In genomic region chr21:44867464-44867863, GRCh38 we compare ENCODE assay signal across 10 cellular contexts. TPM values are rescaled to one million over a fixed set of nuclear protein-coding genes. Genes with fewer than 3 reads are reported as not detected.
A peak's percentile ranks its signal among the peaks of the same experiment; 100 is the strongest.
DNase-seq lines count a peak whose midpoint lies in the region; ATAC-seq, FAIRE-seq and TF ChIP-seq lines count a peak whose summit lies in the region.
"Had no signal": no experiment of that assay in that cellular context is flagged by ENCODE, and none has a peak within 500 bp of the region (broad histone marks: within the 10 kb centered on the region; RNA-seq: fewer than 3 reads in every experiment).

No MANE protein-coding gene starts in this region.

- no peak overlapping the region for H2BK5ac ChIP-seq in H9 (ENCODE audit: insufficient read length, low read length)

- WGBS in A549 (ENCODE audit: missing lambda C conversion rate): 94% methylated on average over 15 of the region's 15 CpGs
- no CpG with 5 or more reads among the region's 15 CpGs for WGBS in H9 (ENCODE audit: extremely low coverage, insufficient read length, low lambda C conversion rate)

- H3K79me2 ChIP-seq in H9 (ENCODE audit: insufficient read depth, low read length): peaks cover 63% of the 10 kb centered on the region

- no peak overlapping the region for H2BK20ac ChIP-seq in H9 (ENCODE audit: low read depth, low read length, poor library complexity, severe bottlenecking)

- H4K91ac ChIP-seq in H9 (ENCODE audit: insufficient read length, low read depth, low read length): no peak overlapping the region

- POLR2A ChIA-PET in A549 (lab: Yijun Ruan, JAX): no interaction called here
- POLR2A ChIA-PET in naive thymus-derived CD8-positive, alpha-beta T cell (lab: Charles Lee): interaction anchor here (1.1 to 1.2 kb wide), 2 partner anchors 45 to 65 kb away, joined by 3 to 4 read pairs; no protein-coding TSS in a partner anchor

- H3K56ac ChIP-seq in H9 (ENCODE audit: insufficient read length, low read depth, low read length): no peak overlapping the region

- H3K27me3 Mint-ChIP-seq in H9 (ENCODE audit: low read depth): no peaks in the 10 kb centered on the region; the same call in 1 of the 2 replicates
- H3K27me3 Mint-ChIP-seq in naive thymus-derived CD8-positive, alpha-beta T cell: peaks cover 0 to 1% (median 0%) of the 10 kb centered on the region in 5 donors

- DNase-seq in A549 (ENCODE audit: low read depth in 1 of 2, low spot score in 1 of 2) (no peak), H9 (no peak), ascending aorta (ENCODE audit: low spot score in 2 of 2) (no peak), WERI-Rb-1 (no peak), HPDE6-E6E7 (ENCODE audit: extremely low spot score) (no peak), RKO (ENCODE audit: low spot score) (no peak), glomerular visceral epithelial cell (ENCODE audit: extremely low spot score) (no peak)
- no peak for DNase-seq in naive thymus-derived CD8-positive, alpha-beta T cell
- DNase-seq: stimulated activated naive CD4-positive, alpha-beta T cell treated with Interleukin-2 at 50 U/mL for 16 hours had no signal

- no peak overlapping the region for H4K8ac ChIP-seq in H9 (replicated peaks; ENCODE audit: insufficient read length, low read depth, low read length)

- no peak overlapping the region for H3K23ac ChIP-seq in H9 (ENCODE audit: insufficient read length, low read depth, low read length)

- no peak overlapping the region for H2BK120ac ChIP-seq in H9 (ENCODE audit: low read depth, low read length, poor library complexity, severe bottlenecking)

- CTCF ChIA-PET in A549 (lab: Yijun Ruan, JAX): interaction anchor here (1.1 to 1.3 kb wide), 2 partner anchors 26 to 64 kb away, joined by 3 read pairs; no protein-coding TSS in a partner anchor

- H3K27ac ChIP-seq in A549 (peak overlapping the region; percentile 19 to 80; a peak in 4 of 6 replicates), H9 (ENCODE audit: insufficient read length, low read depth, low read length) (no peak overlapping the region), ascending aorta (peak overlapping the region; percentile 95 to 98), WERI-Rb-1 (no peak overlapping the region)

- no peaks in the 10 kb centered on the region for H3K27me3 ChIP-seq in H9 (ENCODE audit: insufficient read depth, low read length)
- no peaks in the 10 kb centered on the region for H3K27me3 ChIP-seq in ascending aorta
- no peaks in the 10 kb centered on the region for H3K27me3 ChIP-seq in WERI-Rb-1 (ENCODE audit: insufficient read depth, low read depth, severe bottlenecking)

- peaks cover 17 to 27% (median 23%) of the 10 kb centered on the region in 3 experiments for H3K36me3 Mint-ChIP-seq in H9 (ENCODE audit: insufficient read depth in 1 of 3, low read depth in 3 of 3)
- peaks cover 0 to 23% (median 3%) of the 10 kb centered on the region in 3 donors for H3K36me3 Mint-ChIP-seq in naive thymus-derived CD8-positive, alpha-beta T cell

- intact Hi-C loops in ascending aorta (cut with DNase I): no loop called here

- H3K9ac ChIP-seq in H9 (ENCODE audit: extremely low read depth, insufficient read length, low read length): no peak overlapping the region

- TF ChIP-seq EP300 in A549 (IDR thresholded peaks at IDR 0.05): no peak

- H3K4me3 ChIP-seq in A549 (no peak overlapping the region), ascending aorta (no peak overlapping the region), WERI-Rb-1 (ENCODE audit: low read depth, low read length) (no peak overlapping the region)

- no peak overlapping the region for H3T11ph ChIP-seq in H9 (ENCODE audit: low read length)

- H4K5ac ChIP-seq in H9 (ENCODE audit: insufficient read length, low read depth, low read length): no peak overlapping the region

- H3K36me3 ChIP-seq in ascending aorta: peaks cover 25 to 27% of the 10 kb centered on the region in 2 donors
- peaks cover 76% of the 10 kb centered on the region for H3K36me3 ChIP-seq in WERI-Rb-1

- no peak overlapping the region for H3K18ac ChIP-seq in H9 (ENCODE audit: insufficient read length, low read depth, low read length)

- TF ChIP-seq POLR2A in A549 (IDR thresholded peaks at IDR 0.05; ENCODE audit: low read length): no peak

- no peak overlapping the region for H3K14ac ChIP-seq in H9 (ENCODE audit: insufficient read depth, low read length)

- TF ChIP-seq CTCF in A549 (IDR thresholded peaks at IDR 0.05): no peak
- TF ChIP-seq CTCF in H9 (conservative IDR thresholded peaks at IDR 0.05): no peak
- no peak for TF ChIP-seq CTCF in ascending aorta (IDR thresholded peaks at IDR 0.05)
- no peak for TF ChIP-seq CTCF in WERI-Rb-1 (IDR thresholded peaks at IDR 0.05; ENCODE audit: low read depth, low read length)

- peaks cover 7% of the 10 kb centered on the region for H3K23me2 ChIP-seq in H9 (ENCODE audit: insufficient read length, low read depth, low read length, poor library complexity, severe bottlenecking)

- H3K4me2 ChIP-seq in A549 (peak overlapping the region; percentile 57; the same call in 2 of the 3 replicates), H9 (ENCODE audit: insufficient read depth, insufficient read length, low read length) (no peak overlapping the region)

- H3K4me1 ChIP-seq in A549 (peaks cover 60% of the 10 kb centered on the region), H9 (ENCODE audit: insufficient read depth, low read length) (peaks cover 15% of the 10 kb centered on the region), ascending aorta (peaks cover 34 to 66% of the 10 kb centered on the region in 2 donors)

- no peak for ATAC-seq in A549
- no peak for ATAC-seq in naive thymus-derived CD8-positive, alpha-beta T cell

- no peak overlapping the region for H2BK12ac ChIP-seq in H9 (ENCODE audit: insufficient read length, low read depth, low read length)

- no peak overlapping the region for H3K4ac ChIP-seq in H9 (ENCODE audit: low read depth, low read length)

- no peak for TF ChIP-seq RAD21 in A549 (conservative IDR thresholded peaks at IDR 0.05 in 1 of 2, IDR thresholded peaks at IDR 0.05 in 1 of 2)

- no peak for FAIRE-seq in A549 (lab: Jason Lieb, UNC)
- FAIRE-seq: endometrium had no signal

- peak overlapping the region; percentile 1 to 62 (median 40); a peak in 6 of 7 replicates for H3K27ac Mint-ChIP-seq in H9
- peak overlapping the region; percentile 46 to 97 (median 92) for H3K27ac Mint-ChIP-seq in naive thymus-derived CD8-positive, alpha-beta T cell

- H2AFZ ChIP-seq in H9 (ENCODE audit: low read length): no peak overlapping the region

- H4K20me1 ChIP-seq in H9 (ENCODE audit: control insufficient read depth, insufficient read depth, insufficient read length): no peaks in the 10 kb centered on the region

- H2AK5ac ChIP-seq in H9 (ENCODE audit: insufficient read length, low read length): no peak overlapping the region

- no peak overlapping the region for H2BK15ac ChIP-seq in H9 (ENCODE audit: low read depth, low read length)

- peaks cover 43 to 46% of the 10 kb centered on the region in 2 experiments for H3K4me1 Mint-ChIP-seq in H9
- peaks cover 54 to 91% (median 85%) of the 10 kb centered on the region in 4 donors for H3K4me1 Mint-ChIP-seq in naive thymus-derived CD8-positive, alpha-beta T cell

- H3K9me3 ChIP-seq in A549 (no peaks in the 10 kb centered on the region), H9 (ENCODE audit: control insufficient read depth, low read depth, low read length) (no peaks in the 10 kb centered on the region), ascending aorta (no peaks in the 10 kb centered on the region), WERI-Rb-1 (ENCODE audit: severe bottlenecking) (no peaks in the 10 kb centered on the region)

- H3K79me1 ChIP-seq in H9 (ENCODE audit: insufficient read depth, low read depth, low read length, poor library complexity, severe bottlenecking): peaks cover 27% of the 10 kb centered on the region

- H3K9me3 Mint-ChIP-seq in H9: no peaks in the 10 kb centered on the region
- H3K9me3 Mint-ChIP-seq in naive thymus-derived CD8-positive, alpha-beta T cell: no peaks in the 10 kb centered on the region

- peak overlapping the region in 1 of 2 experiments; percentile 19; a peak in 1 of 5 replicates for H3K4me3 Mint-ChIP-seq in H9
- peak overlapping the region in 7 of 10 donors; percentile 22 to 88 (median 78) for H3K4me3 Mint-ChIP-seq in naive thymus-derived CD8-positive, alpha-beta T cell

TF ChIP-seq in A549, 52 proteins besides CTCF, POLR2A, EP300 and RAD21:
- TF ChIP-seq RNF2 (IDR thresholded peaks at IDR 0.05; ENCODE audit: borderline replicate concordance, low read depth): no peak

RNA-seq across cellular contexts. Expression of gene PTTG1IP, which starts 6.0 kb away (rescaled TPM):
- polyA plus RNA-seq in A549 (2011; rRNA removed): 97.6 and 99.4 TPM in 2 replicates
- 49.3 and 65.6 TPM in 2 replicates for polyA plus RNA-seq in A549 (2012; cell fraction: cytosol; rRNA removed)
- polyA plus RNA-seq in A549 (2012; cell fraction: nucleus; rRNA removed): 52.1 and 60.9 TPM in 2 replicates
- 93.2 to 103 TPM (median 98.7 TPM) in 3 replicates for polyA plus RNA-seq in A549 (2017; fragmentation: RNase III; extraction: RNeasy Plus Mini Kit Qiagen cat#74134 plus additional on column Dnase treatment)
- polyA minus RNA-seq in A549 (2011; rRNA and poly(A)+ RNA removed): 51.4 and 52.1 TPM in 2 replicates
- 107 and 112 TPM in 2 replicates for total RNA-seq in H9 (2021)
- total RNA-seq in ascending aorta: 468 TPM
- 10 to 100 TPM; 62.0 to 68.7 TPM for total RNA-seq in naive thymus-derived CD8-positive, alpha-beta T cell
- 10 to 100 TPM; 42.4 to 54.1 (median 44.3) TPM for polyA plus RNA-seq in naive thymus-derived CD8-positive, alpha-beta T cell

RNA-seq across cellular contexts. Expression of gene SUMO3, which starts 49.6 kb away (rescaled TPM):
- polyA plus RNA-seq in A549 (2011; rRNA removed) (77.7 and 110 TPM in 2 replicates), A549 (2017; fragmentation: RNase III; extraction: RNeasy Plus Mini Kit Qiagen cat#74134 plus additional on column Dnase treatment) (69.2 to 79.4 TPM (median 78.4 TPM) in 3 replicates)
- 74.6 and 79.7 TPM in 2 replicates for polyA plus RNA-seq in A549 (2012; cell fraction: cytosol; rRNA removed)
- polyA plus RNA-seq in A549 (2012; cell fraction: nucleus; rRNA removed): 24.9 and 31.6 TPM in 2 replicates
- 43.1 and 45.5 TPM in 2 replicates for polyA minus RNA-seq in A549 (2011; rRNA and poly(A)+ RNA removed)
- total RNA-seq in H9 (2021) (82.9 and 85.7 TPM in 2 replicates), ascending aorta (69.2 TPM)
- total RNA-seq in naive thymus-derived CD8-positive, alpha-beta T cell: 10 to 100 TPM; 50.2 to 54.6 TPM
- 10 to 100 TPM; 82.8 to 94.1 (median 86.7) TPM for polyA plus RNA-seq in naive thymus-derived CD8-positive, alpha-beta T cell

RNA-seq across cellular contexts. Expression of gene ITGB2, which starts 53.2 kb away (rescaled TPM):
- polyA plus RNA-seq in A549 (2011; rRNA removed) (0.59 and 0.62 TPM in 2 replicates), A549 (2017; fragmentation: RNase III; extraction: RNeasy Plus Mini Kit Qiagen cat#74134 plus additional on column Dnase treatment) (0.34 to 0.54 TPM (median 0.46 TPM) in 3 replicates)
- 0.27 and 0.32 TPM in 2 replicates for polyA plus RNA-seq in A549 (2012; cell fraction: cytosol; rRNA removed)
- 0.65 and 1.1 TPM in 2 replicates for polyA plus RNA-seq in A549 (2012; cell fraction: nucleus; rRNA removed)
- 0.29 and 1.1 TPM in 2 replicates for polyA minus RNA-seq in A549 (2011; rRNA and poly(A)+ RNA removed)
- total RNA-seq in H9 (2021) (0.61 and 1.1 TPM in 2 replicates), ascending aorta (65.5 TPM)
- total RNA-seq in naive thymus-derived CD8-positive, alpha-beta T cell: 100 to 1,000 TPM; 177 to 180 TPM
- 100 to 1,000 TPM; 423 to 549 (median 524) TPM for polyA plus RNA-seq in naive thymus-derived CD8-positive, alpha-beta T cell

Comparison
In these comparisons a context has a peak if more than half of its experiments do, and no peak if none do; other contexts are left out.
1. H3K27ac ChIP-seq: peak in A549 (2 of 2) and ascending aorta (2 of 2); none in H9 (single experiment) and WERI-Rb-1 (single experiment).
2. RNA of gene ITGB2, which starts 53.2 kb away (total RNA-seq): 177 to 180 TPM in naive thymus-derived CD8-positive, alpha-beta T cell and 65.5 TPM in ascending aorta (single experiment); 0.61 to 1.1 TPM in H9; every median in the first group is over 10 times any median in the second.